In genomic region chr10:116886772-116887171, GRCh38 we compare ENCODE assay signal across 2 cellular contexts.
TF ChIP-seq lines count a peak whose summit lies in the region.

No MANE protein-coding gene starts in this region.

TF ChIP-seq in GM23338, 12 proteins besides CTCF, POLR2A, EP300 and RAD21:
- TF ChIP-seq REST (IDR thresholded peaks at IDR 0.05; ENCODE audit: unreplicated experiment), result no peak
- no peak for TF ChIP-seq CREB1 (CRISPR knock-in tag; IDR thresholded peaks at IDR 0.05; ENCODE audit: low read depth)
- no peak for TF ChIP-seq EZH2phosphoT487 (IDR thresholded peaks at IDR 0.05; ENCODE audit: unreplicated experiment)
- TF ChIP-seq ZNF114 (CRISPR knock-in tag; IDR thresholded peaks at IDR 0.05), result no peak
- TF ChIP-seq ZNF331 (CRISPR knock-in tag; IDR thresholded peaks at IDR 0.05; ENCODE audit: low read depth), result no peak

TF ChIP-seq in H1, 55 proteins besides CTCF, POLR2A, EP300 and RAD21:
- no peak for TF ChIP-seq FOSL1 (IDR thresholded peaks at IDR 0.05; ENCODE audit: insufficient read depth, low read depth, low read length)
- TF ChIP-seq NRF1 (IDR thresholded peaks at IDR 0.05; ENCODE audit: low read depth, low read length), result no peak
- TF ChIP-seq ZNF274 (IDR thresholded peaks at IDR 0.05; ENCODE audit: borderline replicate concordance, extremely low read depth, low read length), result no peak
- no peak for TF ChIP-seq SIRT6 (IDR thresholded peaks at IDR 0.05; ENCODE audit: low read length)
- TF ChIP-seq RXRA (IDR thresholded peaks at IDR 0.05; ENCODE audit: insufficient read depth, low read depth, low read length), result no peak
- TF ChIP-seq GTF2F1 (IDR thresholded peaks at IDR 0.05; ENCODE audit: borderline replicate concordance, low read depth, low read length), result no peak
- no peak for TF ChIP-seq CTBP2 (IDR thresholded peaks at IDR 0.05; ENCODE audit: borderline replicate concordance, insufficient read depth, insufficient read length, low read length)
- no peak for TF ChIP-seq TBP (IDR thresholded peaks at IDR 0.05; ENCODE audit: low read depth, low read length)
- no peak for TF ChIP-seq CREB1 (IDR thresholded peaks at IDR 0.05)
- TF ChIP-seq CEBPB (IDR thresholded peaks at IDR 0.05; ENCODE audit: low read depth, low read length), result no peak
- TF ChIP-seq POLR2AphosphoS5 (IDR thresholded peaks at IDR 0.05; ENCODE audit: low read depth, low read length), result no peak
